ENCODE assay signal across 18 cellular contexts in the genomic region with DNA sequence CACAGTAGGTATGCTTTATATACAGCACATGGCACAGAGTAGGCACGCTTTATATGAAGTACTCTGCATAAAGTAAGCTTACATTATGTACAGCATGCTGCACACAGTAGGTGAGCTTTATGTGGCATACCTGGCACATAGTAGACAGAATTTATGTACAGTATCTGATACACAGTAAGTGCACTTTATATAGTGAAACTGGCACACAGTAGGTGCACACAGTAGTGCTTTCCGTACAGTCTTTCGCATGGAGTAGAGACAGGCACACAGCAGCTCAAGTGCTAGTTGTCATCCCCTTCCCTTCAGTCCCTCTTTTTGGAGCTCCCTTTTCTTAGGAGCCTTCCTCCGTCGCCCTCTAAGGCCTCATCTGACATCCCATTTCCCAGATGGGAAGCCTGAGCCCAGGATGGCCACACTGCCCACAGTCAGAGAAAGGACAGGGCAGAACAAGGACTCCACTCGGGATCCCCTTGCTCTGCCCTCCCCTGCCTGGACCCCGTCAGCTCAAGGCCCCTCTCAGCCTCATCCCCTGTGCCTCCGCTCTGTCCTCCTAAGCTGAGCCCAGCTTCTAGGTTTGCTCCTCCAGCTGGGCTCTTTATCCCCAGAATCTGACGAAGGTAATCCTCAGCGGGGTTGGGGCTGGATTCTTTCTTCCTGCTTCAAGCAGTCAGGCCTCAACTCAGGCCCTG. TPM values are rescaled to one million over a fixed set of nuclear protein-coding genes. Genes with fewer than 3 reads are reported as not detected.
DNase-seq lines count a peak whose midpoint lies in the region; ATAC-seq and TF ChIP-seq lines count a peak whose summit lies in the region.
"Had no signal": no experiment of that assay in that cellular context is flagged by ENCODE, and none has a peak within 500 bp of the region (broad histone marks: within the 10 kb centered on the region; RNA-seq: fewer than 3 reads in every experiment).

No MANE protein-coding gene starts in this region.

- H3K4me1 Mint-ChIP-seq in naive thymus-derived CD4-positive, alpha-beta T cell = peaks cover 2 to 40% (median 20%) of the 10 kb centered on the region in 7 donors

- H3K4me3 ChIP-seq in heart right ventricle (no peak overlapping the region), choroid plexus epithelial cell (ENCODE audit: low read depth, low read length) (no peak overlapping the region), urinary bladder (ENCODE audit: low read depth, low read length) (no peak overlapping the region)
- no peak overlapping the region for H3K4me3 ChIP-seq in naive thymus-derived CD4-positive, alpha-beta T cell (ENCODE audit: low read length)
- H3K4me3 ChIP-seq: upper lobe of right lung had no signal

- DNase-seq in heart right ventricle (no peak), left ventricle myocardium superior (no peak), choroid plexus epithelial cell (ENCODE audit: low read depth) (peak; percentile 1)
- DNase-seq in naive thymus-derived CD4-positive, alpha-beta T cell = no peak
- DNase-seq in activated naive CD4-positive, alpha-beta T cell treated with anti-CD3 and anti-CD28 coated beads, Interleukin-2, amount 50 U/mL, for 72 hours (ENCODE audit: low spot score in 2 of 2) = no peak
- DNase-seq: COR-L47; NCI-H1417 treated with DMSO at 0.1 percent for 48 hours; NK-92 treated with Interleukin-12 subunit alpha and Interleukin-12 subunit beta, amount 100 ng/mL, for 24 hours; T-helper 2 cell had no signal

- H3K4me1 ChIP-seq in heart right ventricle (peaks cover 0 to 15% (median 10%) of the 10 kb centered on the region in 9 donors), urinary bladder (ENCODE audit: insufficient read depth) (no peaks in the 10 kb centered on the region)
- peaks cover 0 to 7% of the 10 kb centered on the region in 2 donors for H3K4me1 ChIP-seq in naive thymus-derived CD4-positive, alpha-beta T cell (ENCODE audit: control insufficient read depth in 2 of 2, insufficient read depth in 2 of 2, low read length in 2 of 2)

- ATAC-seq in heart right ventricle (peak in 1 of 8 donors; percentile 19), left ventricle myocardium superior (no peak), HG03135 (IDR thresholded peaks at IDR 0.05; ENCODE audit: unreplicated experiment) (no peak), HG02763 (IDR thresholded peaks at IDR 0.05; ENCODE audit: unreplicated experiment) (no peak)
- ATAC-seq in naive thymus-derived CD4-positive, alpha-beta T cell = no peak
- no peak for ATAC-seq in activated naive CD4-positive, alpha-beta T cell treated with anti-CD3 and anti-CD28 coated beads, Interleukin-2, amount 50 U/mL, for 72 hours

- no peaks in the 10 kb centered on the region for H3K9me3 Mint-ChIP-seq in naive thymus-derived CD4-positive, alpha-beta T cell
- peaks cover 14% of the 10 kb centered on the region in 2 donors for H3K9me3 Mint-ChIP-seq in activated naive CD4-positive, alpha-beta T cell treated with anti-CD3 and anti-CD28 coated beads, Interleukin-2, amount 50 U/mL, for 72 hours

- POLR2A ChIA-PET in naive thymus-derived CD4-positive, alpha-beta T cell (lab: Charles Lee) = no interaction called here

- peak overlapping the region in 6 of 9 donors; percentile 45 to 84 (median 74) for H3K27ac Mint-ChIP-seq in naive thymus-derived CD4-positive, alpha-beta T cell
- H3K27ac Mint-ChIP-seq in activated naive CD4-positive, alpha-beta T cell treated with anti-CD3 and anti-CD28 coated beads, Interleukin-2, amount 50 U/mL, for 72 hours = peak overlapping the region in 1 of 2 donors; percentile 31
- H3K27ac Mint-ChIP-seq: memory B cell had no signal

- H3K27ac ChIP-seq in heart right ventricle (peak overlapping the region in 7 of 10 donors; percentile 12 to 78 (median 66)), urinary bladder (ENCODE audit: low read depth) (peak overlapping the region; percentile 84)
- peak overlapping the region; percentile 45 for H3K27ac ChIP-seq in naive thymus-derived CD4-positive, alpha-beta T cell (ENCODE audit: low read depth, low read length)
- H3K27ac ChIP-seq: upper lobe of right lung had no signal

- intact Hi-C loops in heart right ventricle (cut with DNase I) (loop anchor here in 2 of 10 donors (5.0 to 10.0 kb wide), 2 partner anchors 103 to 165 kb away; no protein-coding TSS in a partner anchor), left ventricle myocardium superior (cut with micrococcal nuclease) (no loop called here)
- intact Hi-C loops in naive thymus-derived CD4-positive, alpha-beta T cell (cut with micrococcal nuclease) = no loop called here

- CTCF ChIA-PET in naive thymus-derived CD4-positive, alpha-beta T cell (lab: Charles Lee) = no interaction called here

- peaks cover 0 to 3% (median 0%) of the 10 kb centered on the region in 5 donors for H3K27me3 Mint-ChIP-seq in naive thymus-derived CD4-positive, alpha-beta T cell

- H3K9me3 ChIP-seq in heart right ventricle = no peaks in the 10 kb centered on the region
- no peaks in the 10 kb centered on the region for H3K9me3 ChIP-seq in naive thymus-derived CD4-positive, alpha-beta T cell (ENCODE audit: control insufficient read depth in 2 of 3, low read length in 3 of 3)
- H3K9me3 ChIP-seq: upper lobe of right lung had no signal

- H3K36me3 ChIP-seq in heart right ventricle = no peaks in the 10 kb centered on the region
- no peaks in the 10 kb centered on the region for H3K36me3 ChIP-seq in naive thymus-derived CD4-positive, alpha-beta T cell (ENCODE audit: control insufficient read depth in 2 of 3, insufficient read depth in 3 of 3, low read length in 3 of 3)
- H3K36me3 ChIP-seq in urinary bladder (ENCODE audit: insufficient read depth) = no peaks in the 10 kb centered on the region
- H3K36me3 ChIP-seq: upper lobe of right lung had no signal

- peaks cover 0 to 19% (median 0%) of the 10 kb centered on the region in 7 donors for H3K27me3 ChIP-seq in heart right ventricle
- H3K27me3 ChIP-seq in naive thymus-derived CD4-positive, alpha-beta T cell (ENCODE audit: control insufficient read depth in 2 of 2, insufficient read depth in 2 of 2, low read length in 2 of 2) = no peaks in the 10 kb centered on the region
- H3K27me3 ChIP-seq: upper lobe of right lung had no signal

- no peak overlapping the region for H3K4me3 Mint-ChIP-seq in naive thymus-derived CD4-positive, alpha-beta T cell
- H3K4me3 Mint-ChIP-seq: memory B cell had no signal

- 50 to 51% methylated on average over 10 of the region's 10 CpGs for WGBS in heart right ventricle, 2 donors
- WGBS in urinary bladder = 39% methylated on average over 10 of the region's 10 CpGs

- no peak for TF ChIP-seq CTCF in heart right ventricle (IDR thresholded peaks at IDR 0.05)
- no peak for TF ChIP-seq CTCF in choroid plexus epithelial cell (conservative IDR thresholded peaks at IDR 0.05; ENCODE audit: low read depth, low read length)

- H3K36me3 Mint-ChIP-seq in naive thymus-derived CD4-positive, alpha-beta T cell = no peaks in the 10 kb centered on the region
- no peaks in the 10 kb centered on the region for H3K36me3 Mint-ChIP-seq in activated naive CD4-positive, alpha-beta T cell treated with anti-CD3 and anti-CD28 coated beads, Interleukin-2, amount 50 U/mL, for 72 hours
- H3K36me3 Mint-ChIP-seq: memory B cell had no signal

RNA-seq across cellular contexts. Expression of a gene that starts 0.9 kb away (rescaled TPM):
- total RNA-seq in heart right ventricle (1 to 10 TPM in 9 of 10 donors, under 1 TPM in 1; 0.92 to 6.8 (median 2.7) TPM), left ventricle myocardium superior (3.4 TPM), urinary bladder (30.3 TPM)
- polyA plus RNA-seq in heart right ventricle (10 to 100 TPM in 1 of 2 donors, 1 to 10 TPM in 1; 1.7 to 17.3 TPM), urinary bladder (31.0 TPM)
- total RNA-seq in naive thymus-derived CD4-positive, alpha-beta T cell = 1 to 10 TPM in 2 of 5 experiments, under 1 TPM in 2, not detected in 1; 0.50 to 1.6 (median 0.96) TPM
- not detected for polyA plus RNA-seq in naive thymus-derived CD4-positive, alpha-beta T cell
- total RNA-seq in activated naive CD4-positive, alpha-beta T cell treated with anti-CD3 and anti-CD28 coated beads, Interleukin-2, amount 50 U/mL, for 72 hours = under 1 TPM in 1 of 2 donors, not detected in 1; 0.32 TPM
- total RNA-seq: endothelial cell of umbilical vein, H1, HT1080 had no signal
- polyA plus RNA-seq: endothelial cell of umbilical vein, H1 had no signal

RNA-seq across cellular contexts. Expression of a gene that starts 31.3 kb away (rescaled TPM):
- total RNA-seq in heart right ventricle = 1 to 10 TPM in 2 of 10 donors, under 1 TPM in 6, not detected in 2; 0.04 to 1.8 (median 0.64) TPM
- under 1 TPM; 0.01 to 0.07 TPM for polyA plus RNA-seq in heart right ventricle
- total RNA-seq in left ventricle myocardium superior = 0.79 TPM
- under 1 TPM in 2 of 5 experiments, not detected in 3; 0.34 to 0.81 TPM for total RNA-seq in naive thymus-derived CD4-positive, alpha-beta T cell
- polyA plus RNA-seq in naive thymus-derived CD4-positive, alpha-beta T cell = not detected
- total RNA-seq in urinary bladder = 0.95 TPM
- 1.3 TPM for polyA plus RNA-seq in urinary bladder
- under 1 TPM; 0.14 to 0.18 TPM for total RNA-seq in activated naive CD4-positive, alpha-beta T cell treated with anti-CD3 and anti-CD28 coated beads, Interleukin-2, amount 50 U/mL, for 72 hours
- total RNA-seq: endothelial cell of umbilical vein, H1 had no signal
- polyA plus RNA-seq: endothelial cell of umbilical vein, H1 had no signal

RNA-seq across cellular contexts. Expression of a gene that starts 55.8 kb away (rescaled TPM):
- not detected for total RNA-seq in heart right ventricle
- not detected for polyA plus RNA-seq in heart right ventricle
- not detected for total RNA-seq in left ventricle myocardium superior
- not detected for total RNA-seq in naive thymus-derived CD4-positive, alpha-beta T cell
- polyA plus RNA-seq in naive thymus-derived CD4-positive, alpha-beta T cell = not detected
- not detected for total RNA-seq in urinary bladder
- not detected for polyA plus RNA-seq in urinary bladder
- total RNA-seq in activated naive CD4-positive, alpha-beta T cell treated with anti-CD3 and anti-CD28 coated beads, Interleukin-2, amount 50 U/mL, for 72 hours = not detected
- total RNA-seq: activated CD8-positive, alpha-beta memory T cell treated with anti-CD3 and anti-CD28 coated beads for 36 hours; endothelial cell of umbilical vein; H1; HT1080; upper lobe of right lung had no signal
- polyA plus RNA-seq: endothelial cell of umbilical vein, H1 had no signal

RNA-seq across cellular contexts. Expression of a gene that starts 57.0 kb away (rescaled TPM):
- total RNA-seq in heart right ventricle (not detected), left ventricle myocardium superior (not detected), urinary bladder (0.37 TPM)
- polyA plus RNA-seq in heart right ventricle (not detected), urinary bladder (1.9 TPM)
- not detected for total RNA-seq in naive thymus-derived CD4-positive, alpha-beta T cell
- not detected for polyA plus RNA-seq in naive thymus-derived CD4-positive, alpha-beta T cell
- total RNA-seq in activated naive CD4-positive, alpha-beta T cell treated with anti-CD3 and anti-CD28 coated beads, Interleukin-2, amount 50 U/mL, for 72 hours = not detected
- total RNA-seq: activated CD8-positive, alpha-beta memory T cell treated with anti-CD3 and anti-CD28 coated beads for 36 hours; endothelial cell of umbilical vein; H1; HT1080 had no signal
- polyA plus RNA-seq: endothelial cell of umbilical vein, H1 had no signal
